In the genomic region with DNA sequence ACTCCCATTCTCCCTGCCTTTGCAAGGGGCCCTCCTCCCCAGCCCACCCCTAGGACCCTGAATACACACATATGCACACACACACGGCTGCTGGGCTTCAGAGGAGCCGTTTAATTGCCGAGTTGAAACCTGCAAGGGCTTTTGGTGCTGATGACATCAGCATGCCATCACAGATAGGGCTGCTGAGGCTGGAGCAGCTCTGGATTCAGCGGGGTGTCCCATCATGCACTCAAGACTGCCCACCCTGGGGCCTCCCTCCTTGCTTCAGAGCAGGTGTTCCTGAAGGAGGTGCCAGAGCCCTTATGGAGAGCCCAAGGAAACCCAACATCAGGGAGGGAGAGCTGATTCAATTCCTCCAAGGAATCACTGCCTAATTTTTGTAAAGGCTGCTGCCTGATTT, we compare ENCODE assay signal across 25 cellular contexts. TPM values are rescaled to one million over a fixed set of nuclear protein-coding genes. Genes with fewer than 3 reads are reported as not detected.
DNase-seq lines count a peak whose midpoint lies in the region; ATAC-seq and TF ChIP-seq lines count a peak whose summit lies in the region.
"Had no signal": no experiment of that assay in that cellular context is flagged by ENCODE, and none has a peak within 500 bp of the region (broad histone marks: within the 10 kb centered on the region; RNA-seq: fewer than 3 reads in every experiment).

No MANE protein-coding gene starts in this region.

- H3K4me1 ChIP-seq in HEK293 (ENCODE audit: control insufficient read depth, insufficient read depth, low read length) (no peaks in the 10 kb centered on the region), upper lobe of right lung (peaks cover 4% of the 10 kb centered on the region)
- H3K4me1 ChIP-seq: BE2C had no signal

- H3K36me3 ChIP-seq in H7 (replicated peaks; ENCODE audit: control insufficient read depth, insufficient read depth, low read length) = no peaks in the 10 kb centered on the region
- H3K36me3 ChIP-seq in HEK293 (ENCODE audit: control insufficient read depth in 2 of 2, insufficient read depth in 1 of 2, low read length in 2 of 2) = no peaks in the 10 kb centered on the region
- no peaks in the 10 kb centered on the region for H3K36me3 ChIP-seq in upper lobe of right lung
- H3K36me3 ChIP-seq: BE2C, BLaER1 had no signal

- CTCF ChIA-PET in HEK293 (lab: Yijun Ruan, JAX) = interaction anchor here (1.7 kb wide), 1 partner anchor 20 kb away, joined by 3 read pairs; no protein-coding TSS in a partner anchor

- DNase-seq in H7 (peak; percentile 36), upper lobe of right lung (peak; percentile 30), HCEC 1CT (no peak)
- no peak for DNase-seq in activated T-helper 1 cell treated with anti-CD3 and anti-CD28 coated beads, Interleukin-12 subunit alpha, Interleukin-12 subunit beta, Interleukin-2, Interleukin-4 antibody, amounts not matched to agents 30 ng/mL and 10 ng/mL and 1 ng/mL, durations not matched to agents 14 hours and 24 hours and 36 hours (ENCODE audit: low spot score)
- DNase-seq: 8988T; ACHN; BE2C; C1 segment of cervical spinal cord; CD4-positive, alpha-beta memory T cell; CD4-positive, CD25-positive, alpha-beta regulatory T cell; CD8-positive, alpha-beta memory T cell; COR-L47; DMS 273 treated with DMSO at 0.1 percent for 48 hours; DMS153; DMS53; DMS79; DND-41; EL; GDM1 had no signal

- H3K27ac ChIP-seq in HEK293 (ENCODE audit: extremely low read depth, low read depth, low read length) (no peak overlapping the region), upper lobe of right lung (no peak overlapping the region)
- H3K27ac ChIP-seq: BLaER1 had no signal

- no peaks in the 10 kb centered on the region for H3K36me3 Mint-ChIP-seq in activated T-helper 1 cell treated with anti-CD3 and anti-CD28 coated beads, Interleukin-12 subunit alpha, Interleukin-12 subunit beta, Interleukin-2, Interleukin-4 antibody, amounts not matched to agents 30 ng/mL and 10 ng/mL and 1 ng/mL, durations not matched to agents 14 hours and 24 hours and 36 hours (ENCODE audit: low read depth)
- H3K36me3 Mint-ChIP-seq: CD14-positive monocyte; CD4-positive, alpha-beta memory T cell; CD4-positive, CD25-positive, alpha-beta regulatory T cell; CD8-positive, alpha-beta memory T cell had no signal

- H3K27me3 ChIP-seq in H7 (ENCODE audit: control insufficient read depth, insufficient read depth, low read length) (peaks cover 13% of the 10 kb centered on the region), upper lobe of right lung (peaks cover 65% of the 10 kb centered on the region)

- POLR2A ChIA-PET in HEK293 (lab: Yijun Ruan, JAX) = interaction anchor here (0.7 kb wide), 1 partner anchor 23 kb away, joined by 3 read pairs; no protein-coding TSS in a partner anchor

- intact Hi-C loops in upper lobe of right lung (cut with DNase I) = no loop called here
- intact Hi-C loops in activated T-helper 1 cell treated with anti-CD3 and anti-CD28 coated beads, Interleukin-12 subunit alpha, Interleukin-12 subunit beta, Interleukin-2, Interleukin-4 antibody, amounts not matched to agents 30 ng/mL and 10 ng/mL and 1 ng/mL, durations not matched to agents 14 hours and 24 hours and 36 hours (cut with micrococcal nuclease) = no loop called here

- no peaks in the 10 kb centered on the region for H3K9me3 ChIP-seq in HEK293 (ENCODE audit: control insufficient read depth, insufficient read depth, low read depth, low read length)
- H3K9me3 ChIP-seq in upper lobe of right lung = no peaks in the 10 kb centered on the region
- H3K9me3 ChIP-seq: BE2C, BLaER1 had no signal

- no peak for TF ChIP-seq CTCF in HEK293 (tag by site-specific recombination; IDR thresholded peaks at IDR 0.05)
- TF ChIP-seq CTCF in upper lobe of right lung (IDR thresholded peaks at IDR 0.05) = no peak

- H3K9me3 Mint-ChIP-seq in activated T-helper 1 cell treated with anti-CD3 and anti-CD28 coated beads, Interleukin-12 subunit alpha, Interleukin-12 subunit beta, Interleukin-2, Interleukin-4 antibody, amounts not matched to agents 30 ng/mL and 10 ng/mL and 1 ng/mL, durations not matched to agents 14 hours and 24 hours and 36 hours = no peaks in the 10 kb centered on the region
- H3K9me3 Mint-ChIP-seq: CD4-positive, alpha-beta memory T cell; CD4-positive, CD25-positive, alpha-beta regulatory T cell; CD8-positive, alpha-beta memory T cell had no signal

- H3K4me1 Mint-ChIP-seq in activated T-helper 1 cell treated with anti-CD3 and anti-CD28 coated beads, Interleukin-12 subunit alpha, Interleukin-12 subunit beta, Interleukin-2, Interleukin-4 antibody, amounts not matched to agents 30 ng/mL and 10 ng/mL and 1 ng/mL, durations not matched to agents 14 hours and 24 hours and 36 hours (ENCODE audit: low read depth) = no peaks in the 10 kb centered on the region

- no peak overlapping the region for H3K4me3 ChIP-seq in H7 (ENCODE audit: insufficient read depth, low read depth, low read length)
- no peak overlapping the region for H3K4me3 ChIP-seq in HEK293 (ENCODE audit: low read depth, low read length)
- H3K4me3 ChIP-seq in upper lobe of right lung = no peak overlapping the region
- H3K4me3 ChIP-seq: BLaER1, GM12878 had no signal

- ATAC-seq in upper lobe of right lung = no peak

- peaks cover 57% of the 10 kb centered on the region for H3K27me3 Mint-ChIP-seq in activated T-helper 1 cell treated with anti-CD3 and anti-CD28 coated beads, Interleukin-12 subunit alpha, Interleukin-12 subunit beta, Interleukin-2, Interleukin-4 antibody, amounts not matched to agents 30 ng/mL and 10 ng/mL and 1 ng/mL, durations not matched to agents 14 hours and 24 hours and 36 hours (ENCODE audit: insufficient read depth)

- H3K27ac Mint-ChIP-seq in activated T-helper 1 cell treated with anti-CD3 and anti-CD28 coated beads, Interleukin-12 subunit alpha, Interleukin-12 subunit beta, Interleukin-2, Interleukin-4 antibody, amounts not matched to agents 30 ng/mL and 10 ng/mL and 1 ng/mL, durations not matched to agents 14 hours and 24 hours and 36 hours = no peak overlapping the region
- H3K27ac Mint-ChIP-seq: CD14-positive monocyte; CD4-positive, CD25-positive, alpha-beta regulatory T cell; CD8-positive, alpha-beta memory T cell had no signal

- H3K4me3 Mint-ChIP-seq in activated T-helper 1 cell treated with anti-CD3 and anti-CD28 coated beads, Interleukin-12 subunit alpha, Interleukin-12 subunit beta, Interleukin-2, Interleukin-4 antibody, amounts not matched to agents 30 ng/mL and 10 ng/mL and 1 ng/mL, durations not matched to agents 14 hours and 24 hours and 36 hours = no peak overlapping the region
- H3K4me3 Mint-ChIP-seq: CD4-positive, alpha-beta memory T cell; CD4-positive, CD25-positive, alpha-beta regulatory T cell; CD8-positive, alpha-beta memory T cell had no signal

TF ChIP-seq in HEK293, 187 proteins besides CTCF, POLR2A, EP300 and RAD21:
- TF ChIP-seq ZNF629 (tag by site-specific recombination; IDR thresholded peaks at IDR 0.05) (0 out of 2 replicates have a peak, but pooled peaks have one; percentile 33), ZIC2 (tag by site-specific recombination; IDR thresholded peaks at IDR 0.05) (peak; percentile 54), ZNF335 (tag by site-specific recombination; conservative IDR thresholded peaks at IDR 0.05) (peak; percentile 35; the same call in 1 of the 2 replicates), ZBTB21 (tag by site-specific recombination; IDR thresholded peaks at IDR 0.05) (peak; percentile 67; the same call in 1 of the 2 replicates), ZNF157 (tag by site-specific recombination; IDR thresholded peaks at IDR 0.05) (no peak)

RNA-seq across cellular contexts. Expression of a gene that starts 5.7 kb away (rescaled TPM):
- total RNA-seq in H7 (2014; rRNA removed; shearing (Covaris generic)) = 2.8 and 3.6 TPM in 2 replicates
- 0.06 TPM for total RNA-seq in upper lobe of right lung
- not detected in 2 replicates for total RNA-seq in activated T-helper 1 cell treated with anti-CD3 and anti-CD28 coated beads, Interleukin-12 subunit alpha, Interleukin-12 subunit beta, Interleukin-2, Interleukin-4 antibody, amounts not matched to agents 30 ng/mL and 10 ng/mL and 1 ng/mL, durations not matched to agents 14 hours and 24 hours and 36 hours
- total RNA-seq: CD4-positive, alpha-beta memory T cell; CD4-positive, CD25-positive, alpha-beta regulatory T cell; CD8-positive, alpha-beta memory T cell; Daoy; G401; GM12878 had no signal

Comparison
In these comparisons a context has a peak if more than half of its experiments do, and no peak if none do; other contexts are left out.
1. DNase-seq: peak in H7 (single experiment) and upper lobe of right lung (single experiment); none in HCEC 1CT (single experiment) and activated T-helper 1 cell treated with anti-CD3 and anti-CD28 coated beads, Interleukin-12 subunit alpha, Interleukin-12 subunit beta, Interleukin-2, Interleukin-4 antibody, amounts not matched to agents 30 ng/mL and 10 ng/mL and 1 ng/mL, durations not matched to agents 14 hours and 24 hours and 36 hours (single experiment).